Comparison of ENCODE assay signal across 1 cellular context in genomic region chr22:46250035-46250782, GRCh38.
TF ChIP-seq lines count a peak whose summit lies in the region.

CDPF1 (minus strand) TSS chr22:46250293; CDS start chr22:46248284, 2,009 bp downstream.

TF ChIP-seq in HepG2, 621 proteins besides CTCF, POLR2A, EP300 and RAD21 (continued from another document and continues in another):
- TF ChIP-seq TSC22D2 (CRISPR knock-in tag; IDR thresholded peaks at IDR 0.05; ENCODE audit: borderline replicate concordance) (peak; percentile 93), PATZ1 (CRISPR knock-in tag; IDR thresholded peaks at IDR 0.05) (peak; percentile 30; the same call in 1 of the 2 replicates), JUNB (CRISPR knock-in tag; IDR thresholded peaks at IDR 0.05; ENCODE audit: borderline replicate concordance) (no peak), PBX2 (CRISPR knock-in tag; IDR thresholded peaks at IDR 0.05) (no peak), BCL3 (CRISPR knock-in tag; IDR thresholded peaks at IDR 0.05) (peak; percentile 93), ZNF768 (CRISPR knock-in tag; IDR thresholded peaks at IDR 0.05) (peak; percentile 56), ZNF232 (CRISPR knock-in tag; IDR thresholded peaks at IDR 0.05; ENCODE audit: borderline replicate concordance) (peak; percentile 54), ZNF225 (CRISPR knock-in tag; IDR thresholded peaks at IDR 0.05) (peak; percentile 40; the same call in 1 of the 2 replicates), KAT8 (CRISPR knock-in tag; IDR thresholded peaks at IDR 0.05) (peak; percentile 72), E2F2 (CRISPR knock-in tag; IDR thresholded peaks at IDR 0.05; ENCODE audit: borderline replicate concordance) (peak; percentile 78; the same call in 1 of the 2 replicates), ATRX (CRISPR knock-in tag; IDR thresholded peaks at IDR 0.05; ENCODE audit: borderline replicate concordance) (no peak), PRPF4 (IDR thresholded peaks at IDR 0.05; ENCODE audit: low read depth, low read length, poor library complexity, severe bottlenecking) (no peak), PRMT3 (CRISPR knock-in tag; IDR thresholded peaks at IDR 0.05; ENCODE audit: borderline replicate concordance, low read depth) (peak; percentile 52; the same call in 1 of the 2 replicates), MYNN (CRISPR knock-in tag; IDR thresholded peaks at IDR 0.05; ENCODE audit: low read depth) (no peak), RBM39 (IDR thresholded peaks at IDR 0.05; ENCODE audit: low read depth, low read length, poor library complexity, severe bottlenecking) (no peak), ZNF160 (CRISPR knock-in tag; IDR thresholded peaks at IDR 0.05) (peak; percentile 87), ETV6 (CRISPR knock-in tag; conservative IDR thresholded peaks at IDR 0.05) (peak; percentile 31; the same call in 1 of the 2 replicates), FOXA1 (IDR thresholded peaks at IDR 0.05) (no peak), FOXA1 (CRISPR knock-in tag; IDR thresholded peaks at IDR 0.05) (no peak), ZNF619 (CRISPR knock-in tag; IDR thresholded peaks at IDR 0.05) (0 out of 2 replicates have a peak, but pooled peaks have one; percentile 28), HINFP (CRISPR knock-in tag; IDR thresholded peaks at IDR 0.05; ENCODE audit: low read depth) (peak; percentile 86; the same call in 1 of the 2 replicates), ZNF382 (CRISPR knock-in tag; IDR thresholded peaks at IDR 0.05; ENCODE audit: borderline replicate concordance) (no peak), ZNF18 (CRISPR knock-in tag; IDR thresholded peaks at IDR 0.05; ENCODE audit: insufficient replicate concordance) (peak; percentile 93), GATA4 (IDR thresholded peaks at IDR 0.05; ENCODE audit: borderline replicate concordance, low read depth) (peak; percentile 30; the same call in 1 of the 2 replicates), SMAD9 (CRISPR knock-in tag; IDR thresholded peaks at IDR 0.05) (no peak), ZNF501 (CRISPR knock-in tag; IDR thresholded peaks at IDR 0.05) (peak; percentile 88), ZFP36L1 (CRISPR knock-in tag; IDR thresholded peaks at IDR 0.05) (peak; percentile 42; the same call in 1 of the 2 replicates), TRAFD1 (CRISPR knock-in tag; IDR thresholded peaks at IDR 0.05; ENCODE audit: borderline replicate concordance) (no peak), FOXJ3 (CRISPR knock-in tag; IDR thresholded peaks at IDR 0.05; ENCODE audit: borderline replicate concordance) (no peak), POGZ (CRISPR knock-in tag; IDR thresholded peaks at IDR 0.05) (peak; percentile 64; the same call in 1 of the 2 replicates), ZNF616 (CRISPR knock-in tag; IDR thresholded peaks at IDR 0.05; ENCODE audit: low read depth) (peak; percentile 81; the same call in 1 of the 2 replicates), ZNF326 (CRISPR knock-in tag; IDR thresholded peaks at IDR 0.05; ENCODE audit: borderline replicate concordance) (no peak), HOXA7 (CRISPR knock-in tag; IDR thresholded peaks at IDR 0.05) (no peak), ZFP91 (CRISPR knock-in tag; IDR thresholded peaks at IDR 0.05; ENCODE audit: borderline replicate concordance) (peak; percentile 94), ZNF83 (CRISPR knock-in tag; IDR thresholded peaks at IDR 0.05; ENCODE audit: borderline replicate concordance) (no peak), FOXA3 (CRISPR knock-in tag; IDR thresholded peaks at IDR 0.05) (peak; percentile 59), ZNF704 (CRISPR knock-in tag; IDR thresholded peaks at IDR 0.05; ENCODE audit: borderline replicate concordance) (peak; percentile 96), BRF2 (CRISPR knock-in tag; IDR thresholded peaks at IDR 0.05) (peak; percentile 84; the same call in 1 of the 2 replicates), GFI1 (CRISPR knock-in tag; IDR thresholded peaks at IDR 0.05; ENCODE audit: borderline replicate concordance) (peak; percentile 76; the same call in 1 of the 2 replicates), SNAPC5 (CRISPR knock-in tag; IDR thresholded peaks at IDR 0.05; ENCODE audit: borderline replicate concordance) (no peak), RARG (CRISPR knock-in tag; IDR thresholded peaks at IDR 0.05; ENCODE audit: low read depth) (no peak; the same call in 1 of the 2 replicates), SP4 (CRISPR knock-in tag; IDR thresholded peaks at IDR 0.05) (peak; percentile 83), ZNF629 (CRISPR knock-in tag; conservative IDR thresholded peaks at IDR 0.05) (peak; percentile 44; the same call in 1 of the 2 replicates), ZNF781 (CRISPR knock-in tag; IDR thresholded peaks at IDR 0.05; ENCODE audit: borderline replicate concordance, not compliant biosample characterization) (no peak), ZNF362 (CRISPR knock-in tag; IDR thresholded peaks at IDR 0.05; ENCODE audit: borderline replicate concordance) (peak; percentile 57; the same call in 1 of the 2 replicates), ARNT2 (CRISPR knock-in tag; IDR thresholded peaks at IDR 0.05; ENCODE audit: low read depth) (peak; percentile 95), RORA (CRISPR knock-in tag; IDR thresholded peaks at IDR 0.05) (no peak), YEATS2 (CRISPR knock-in tag; IDR thresholded peaks at IDR 0.05; ENCODE audit: borderline replicate concordance) (peak; percentile 40; the same call in 1 of the 2 replicates), TCF7L2 (IDR thresholded peaks at IDR 0.05; ENCODE audit: low read depth, low read length) (no peak), SMARCE1 (IDR thresholded peaks at IDR 0.05; ENCODE audit: borderline replicate concordance) (no peak), HOXA3 (CRISPR knock-in tag; IDR thresholded peaks at IDR 0.05) (peak; percentile 88), YY1 (IDR thresholded peaks at IDR 0.05; ENCODE audit: insufficient read depth, insufficient replicate concordance, low read depth, low read length) (peak; percentile 58)
